2 cellular contexts compared by ENCODE assay signal in the genomic region with DNA sequence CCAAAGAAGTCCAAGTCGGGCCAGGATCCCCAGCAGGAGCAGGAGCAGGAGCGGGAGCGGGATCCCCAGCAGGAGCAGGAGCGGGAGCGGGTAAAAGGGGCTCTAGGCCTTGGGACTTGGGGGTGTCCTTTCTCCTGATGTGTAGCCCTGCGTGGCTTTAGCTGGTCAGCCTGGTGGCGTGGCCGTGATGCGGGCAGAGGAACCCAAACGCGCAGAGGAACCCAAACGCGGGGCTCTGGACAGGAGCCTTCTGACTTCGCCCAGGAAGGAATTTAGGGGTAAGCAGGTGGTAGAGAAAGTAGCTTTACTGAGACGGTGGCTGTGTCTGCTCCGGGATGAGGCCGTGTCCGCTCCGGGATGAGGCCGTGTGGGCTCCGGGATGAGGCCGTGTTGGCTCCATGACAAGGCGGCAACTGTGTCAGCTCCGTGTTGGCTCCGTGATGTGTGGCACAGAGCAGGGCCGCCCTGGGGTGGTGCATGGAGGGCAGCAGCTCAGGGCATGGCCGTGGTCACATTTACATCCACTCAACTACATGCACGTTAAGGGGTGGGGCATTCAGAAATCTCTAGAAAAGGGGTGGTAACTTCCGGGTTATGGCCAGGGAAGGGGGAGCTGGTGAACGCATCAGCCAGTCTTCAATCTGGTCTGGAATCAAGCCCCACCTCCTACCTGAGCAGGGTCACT.
TF ChIP-seq lines count a peak whose summit lies in the region.

No MANE protein-coding gene starts in this region.

TF ChIP-seq in HEK293, 187 proteins besides CTCF, POLR2A, EP300 and RAD21:
- TF ChIP-seq ZNF473 (tag by site-specific recombination; IDR thresholded peaks at IDR 0.05) = no peak
- no peak for TF ChIP-seq MEIS1 (CRISPR knock-in tag; IDR thresholded peaks at IDR 0.05; ENCODE audit: borderline replicate concordance)
- TF ChIP-seq, protein P1, sequence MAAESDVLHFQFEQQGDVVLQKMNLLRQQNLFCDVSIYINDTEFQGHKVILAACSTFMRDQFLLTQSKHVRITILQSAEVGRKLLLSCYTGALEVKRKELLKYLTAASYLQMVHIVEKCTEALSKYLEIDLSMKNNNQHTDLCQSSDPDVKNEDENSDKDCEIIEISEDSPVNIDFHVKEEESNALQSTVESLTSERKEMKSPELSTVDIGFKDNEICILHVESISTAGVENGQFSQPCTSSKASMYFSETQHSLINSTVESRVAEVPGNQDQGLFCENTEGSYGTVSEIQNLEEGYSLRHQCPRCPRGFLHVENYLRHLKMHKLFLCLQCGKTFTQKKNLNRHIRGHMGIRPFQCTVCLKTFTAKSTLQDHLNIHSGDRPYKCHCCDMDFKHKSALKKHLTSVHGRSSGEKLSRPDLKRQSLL (tag by site-specific recombination; IDR thresholded peaks at IDR 0.05) = peak; percentile 97
TF ChIP-seq in HEK293: peak in this region for 1.

TF ChIP-seq in GM12878, 131 proteins besides CTCF, POLR2A, EP300 and RAD21:
- no peak for TF ChIP-seq RFX5 (IDR thresholded peaks at IDR 0.05; ENCODE audit: low read depth, low read length)
- no peak for TF ChIP-seq CHD1 (IDR thresholded peaks at IDR 0.05; ENCODE audit: low read depth, low read length)
- TF ChIP-seq ZNF24 (IDR thresholded peaks at IDR 0.05) = no peak
- TF ChIP-seq TAF1 (IDR thresholded peaks at IDR 0.05; ENCODE audit: borderline replicate concordance, low read depth, low read length) = no peak
- no peak for TF ChIP-seq ZNF207 (IDR thresholded peaks at IDR 0.05; ENCODE audit: borderline replicate concordance)
